In the genomic region with DNA sequence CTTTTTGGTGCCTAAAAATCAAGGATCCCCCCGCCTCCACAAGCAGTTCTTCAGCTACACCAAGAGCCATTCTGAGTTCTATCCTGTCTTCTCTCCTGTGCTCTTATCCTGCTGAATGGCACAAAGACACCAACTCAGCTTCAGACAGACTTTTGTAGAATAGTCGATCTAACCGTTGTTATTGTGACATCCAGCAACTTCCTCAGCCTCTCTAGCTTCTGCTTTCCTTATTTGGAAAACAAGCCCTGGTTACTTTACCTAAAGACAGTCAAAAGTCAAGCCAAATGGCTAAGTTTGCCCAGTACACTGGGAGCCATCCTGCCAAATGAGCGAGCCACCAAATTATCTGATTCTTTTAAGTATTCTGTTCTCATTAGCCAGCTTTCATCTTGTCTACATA, we compare ENCODE assay signal across 17 cellular contexts. TPM values are rescaled to one million over a fixed set of nuclear protein-coding genes. Genes with fewer than 3 reads are reported as not detected.
"Had no signal": no experiment of that assay in that cellular context is flagged by ENCODE, and none has a peak within 500 bp of the region (broad histone marks: within the 10 kb centered on the region; RNA-seq: fewer than 3 reads in every experiment).

No MANE protein-coding gene starts in this region.

- DNase-seq: activated CD4-positive, alpha-beta memory T cell treated with anti-CD3 and anti-CD28 coated beads, Interleukin-2, amount 10 ng/mL, durations not matched to agents 7 days and 5 days; activated CD8-positive, alpha-beta memory T cell treated with anti-CD3 and anti-CD28 coated beads, Interleukin-2, amount 50 U/mL, for 4 hours; activated naive CD8-positive, alpha-beta T cell treated with anti-CD3 and anti-CD28 coated beads, Interleukin-2, amount 50 U/mL, for 24 hours; immature natural killer cell; left cardiac atrium; naive B cell; right cardiac atrium; small intestine; thyroid gland had no signal

- ATAC-seq: activated naive CD8-positive, alpha-beta T cell treated with anti-CD3 and anti-CD28 coated beads, Interleukin-2, amount 50 U/mL, for 24 hours; left cardiac atrium; right cardiac atrium had no signal

- H3K4me1 Mint-ChIP-seq: activated CD4-positive, alpha-beta memory T cell treated with anti-CD3 and anti-CD28 coated beads, Interleukin-2, amount 10 ng/mL, durations not matched to agents 7 days and 5 days; immature natural killer cell; naive B cell had no signal

- H3K9me3 Mint-ChIP-seq: activated CD4-positive, alpha-beta memory T cell treated with anti-CD3 and anti-CD28 coated beads, Interleukin-2, amount 10 ng/mL, durations not matched to agents 7 days and 5 days; immature natural killer cell had no signal

- H3K27ac Mint-ChIP-seq: activated CD4-positive, alpha-beta memory T cell treated with anti-CD3 and anti-CD28 coated beads, Interleukin-2, amount 10 ng/mL, durations not matched to agents 7 days and 5 days; activated naive CD8-positive, alpha-beta T cell treated with anti-CD3 and anti-CD28 coated beads, Interleukin-2, amount 50 U/mL, for 24 hours; immature natural killer cell; progenitor cell of endocrine pancreas had no signal

- H3K36me3 Mint-ChIP-seq: immature natural killer cell had no signal

- H3K4me3 Mint-ChIP-seq: activated CD4-positive, alpha-beta memory T cell treated with anti-CD3 and anti-CD28 coated beads, Interleukin-2, amount 10 ng/mL, durations not matched to agents 7 days and 5 days; activated naive CD8-positive, alpha-beta T cell treated with anti-CD3 and anti-CD28 coated beads, Interleukin-2, amount 50 U/mL, for 24 hours; immature natural killer cell; naive B cell had no signal

RNA-seq across cellular contexts. Expression of a gene that starts 35.3 kb away (rescaled TPM):
- total RNA-seq: activated CD4-positive, alpha-beta memory T cell treated with anti-CD3 and anti-CD28 coated beads, Interleukin-2, amount 10 ng/mL, durations not matched to agents 7 days and 5 days; ascending aorta; bronchial epithelial cell; chondrocyte; esophagus muscularis mucosa; fibroblast of villous mesenchyme; left cardiac atrium; lung; progenitor cell of endocrine pancreas; right cardiac atrium; thyroid gland; vagina had no signal
